Comparison of ENCODE assay signal across 1 cellular context in the genomic region with DNA sequence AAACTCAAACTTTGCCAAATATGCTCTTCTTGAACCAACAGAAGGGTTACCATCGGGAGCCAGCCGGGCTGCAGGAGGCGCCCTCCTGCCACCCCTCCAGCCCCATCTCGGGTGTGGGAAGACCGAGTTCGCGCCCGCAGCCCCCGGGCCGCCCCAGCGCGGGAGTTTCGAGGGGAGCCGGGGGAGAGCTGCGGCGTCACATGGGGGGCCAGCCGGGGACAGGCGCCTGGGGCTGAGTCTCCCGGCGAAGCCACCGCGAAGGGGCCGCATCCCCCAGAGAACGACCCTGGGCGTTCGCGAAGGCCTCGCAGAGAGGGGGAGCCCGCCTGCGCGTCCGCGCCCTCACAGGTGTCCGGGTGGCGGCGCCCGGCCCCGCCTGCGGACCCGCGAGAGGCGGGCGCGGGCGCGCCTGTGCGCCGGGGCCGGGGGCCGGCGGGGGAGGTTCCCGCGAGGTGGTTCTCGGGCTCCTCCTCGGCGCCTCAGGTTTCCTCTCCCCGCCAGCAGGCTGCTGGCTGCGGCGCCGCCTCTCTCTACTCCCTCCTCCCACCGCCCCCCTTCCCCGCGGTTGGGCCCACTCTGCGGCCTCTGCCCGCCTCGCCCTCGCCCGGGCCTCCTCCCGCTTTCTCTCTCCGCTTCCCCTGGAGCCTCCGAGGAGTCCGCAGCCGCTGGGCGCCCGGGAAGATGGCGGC.
TF ChIP-seq lines count a peak whose summit lies in the region.

A gene with protein sequence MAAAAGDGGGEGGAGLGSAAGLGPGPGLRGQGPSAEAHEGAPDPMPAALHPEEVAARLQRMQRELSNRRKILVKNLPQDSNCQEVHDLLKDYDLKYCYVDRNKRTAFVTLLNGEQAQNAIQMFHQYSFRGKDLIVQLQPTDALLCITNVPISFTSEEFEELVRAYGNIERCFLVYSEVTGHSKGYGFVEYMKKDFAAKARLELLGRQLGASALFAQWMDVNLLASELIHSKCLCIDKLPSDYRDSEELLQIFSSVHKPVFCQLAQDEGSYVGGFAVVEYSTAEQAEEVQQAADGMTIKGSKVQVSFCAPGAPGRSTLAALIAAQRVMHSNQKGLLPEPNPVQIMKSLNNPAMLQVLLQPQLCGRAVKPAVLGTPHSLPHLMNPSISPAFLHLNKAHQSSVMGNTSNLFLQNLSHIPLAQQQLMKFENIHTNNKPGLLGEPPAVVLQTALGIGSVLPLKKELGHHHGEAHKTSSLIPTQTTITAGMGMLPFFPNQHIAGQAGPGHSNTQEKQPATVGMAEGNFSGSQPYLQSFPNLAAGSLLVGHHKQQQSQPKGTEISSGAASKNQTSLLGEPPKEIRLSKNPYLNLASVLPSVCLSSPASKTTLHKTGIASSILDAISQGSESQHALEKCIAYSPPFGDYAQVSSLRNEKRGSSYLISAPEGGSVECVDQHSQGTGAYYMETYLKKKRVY (plus strand): TSS at position 584 of the 689 bp plus-strand sequence. CDS start 98 bp downstream, at position 682.

TF ChIP-seq in K562, 482 proteins besides CTCF, POLR2A, EP300 and RAD21 (continued from another document and continues in another):
- TF ChIP-seq ZNF316 (IDR thresholded peaks at IDR 0.05) (no peak), HEY1 (CRISPR knock-in tag; IDR thresholded peaks at IDR 0.05; ENCODE audit: borderline replicate concordance) (no peak), MTF1 (CRISPR knock-in tag; IDR thresholded peaks at IDR 0.05; ENCODE audit: borderline replicate concordance) (no peak), ZNF583 (CRISPR knock-in tag; IDR thresholded peaks at IDR 0.05) (no peak), CHD2 (IDR thresholded peaks at IDR 0.05; ENCODE audit: low read depth, low read length) (no peak), ARHGAP35 (IDR thresholded peaks at IDR 0.05; ENCODE audit: partially characterized antibody) (no peak), ZNF24 (IDR thresholded peaks at IDR 0.05) (0 out of 2 replicates have a peak, but pooled peaks have one; percentile 14), ZKSCAN8 (CRISPR knock-in tag; IDR thresholded peaks at IDR 0.05) (no peak), NFYB (IDR thresholded peaks at IDR 0.05; ENCODE audit: extremely low read depth, insufficient read length) (no peak), CEBPG (CRISPR knock-in tag; IDR thresholded peaks at IDR 0.05) (no peak), CEBPG (tag; conservative IDR thresholded peaks at IDR 0.05 in 1 of 2, IDR thresholded peaks at IDR 0.05 in 1 of 2) (no peak), RFX1 (IDR thresholded peaks at IDR 0.05) (no peak), TBP (optimal IDR thresholded peaks at IDR 0.05; ENCODE audit: low read depth, low read length) (no peak), ZNF184 (CRISPR knock-in tag; IDR thresholded peaks at IDR 0.05) (no peak), SMARCA4 (IDR thresholded peaks at IDR 0.05) (no peak), ZFP36 (IDR thresholded peaks at IDR 0.05; ENCODE audit: low read depth, low read length, partially characterized antibody) (no peak), ATF1 (CRISPR knock-in tag; IDR thresholded peaks at IDR 0.05) (no peak), ATF1 (tag; IDR thresholded peaks at IDR 0.05) (peak; percentile 38), ZNF232 (CRISPR knock-in tag; IDR thresholded peaks at IDR 0.05) (no peak), E2F3 (CRISPR knock-in tag; IDR thresholded peaks at IDR 0.05) (peak; percentile 83), SAFB2 (IDR thresholded peaks at IDR 0.05; ENCODE audit: borderline replicate concordance, low read depth, low read length, severe bottlenecking) (no peak), ZNF561 (CRISPR knock-in tag; conservative IDR thresholded peaks at IDR 0.05) (no peak), HDAC8 (tag; IDR thresholded peaks at IDR 0.05) (no peak), TCFL5 (CRISPR knock-in tag; conservative IDR thresholded peaks at IDR 0.05) (no peak), CXXC5 (CRISPR knock-in tag; IDR thresholded peaks at IDR 0.05) (peak; percentile 83), KDM5B (IDR thresholded peaks at IDR 0.05; ENCODE audit: insufficient replicate concordance, low read depth, low read length) (no peak), NCOA6 (IDR thresholded peaks at IDR 0.05) (no peak), SMARCB1 (IDR thresholded peaks at IDR 0.05; ENCODE audit: insufficient read length, low read depth) (no peak), DNMT1 (IDR thresholded peaks at IDR 0.05) (no peak), PPARD (CRISPR knock-in tag; IDR thresholded peaks at IDR 0.05) (no peak), ZFPM2 (CRISPR knock-in tag; IDR thresholded peaks at IDR 0.05) (no peak), RBM39 (optimal IDR thresholded peaks at IDR 0.05; ENCODE audit: low read depth, low read length) (no peak), XRCC5 (IDR thresholded peaks at IDR 0.05; ENCODE audit: low read depth, low read length) (no peak), NFRKB (IDR thresholded peaks at IDR 0.05; ENCODE audit: low read depth) (no peak), TAF15 (IDR thresholded peaks at IDR 0.05; ENCODE audit: low read depth, low read length) (no peak), NR4A1 (CRISPR knock-in tag; IDR thresholded peaks at IDR 0.05) (no peak), NR4A1 (tag; IDR thresholded peaks at IDR 0.05) (no peak), MED1 (CRISPR knock-in tag; IDR thresholded peaks at IDR 0.05; ENCODE audit: borderline replicate concordance) (no peak), ELF1 (tag; IDR thresholded peaks at IDR 0.05) (no peak), DACH1 (IDR thresholded peaks at IDR 0.05; ENCODE audit: partially characterized antibody) (no peak), SIN3A (IDR thresholded peaks at IDR 0.05; ENCODE audit: borderline replicate concordance in 2 of 2, control insufficient read depth in 1 of 2, low read depth in 2 of 2, low read length in 2 of 2) (no peak), GTF2E2 (tag; IDR thresholded peaks at IDR 0.05) (no peak), ZNF444 (CRISPR knock-in tag; IDR thresholded peaks at IDR 0.05) (no peak), CBFB (CRISPR knock-in tag; IDR thresholded peaks at IDR 0.05) (no peak), CREM (IDR thresholded peaks at IDR 0.05; ENCODE audit: low read depth) (no peak), CBFA2T3 (IDR thresholded peaks at IDR 0.05) (no peak), NCOA4 (IDR thresholded peaks at IDR 0.05; ENCODE audit: partially characterized antibody) (no peak), RBM25 (IDR thresholded peaks at IDR 0.05; ENCODE audit: low read depth, low read length, severe bottlenecking) (no peak), ZNF384 (IDR thresholded peaks at IDR 0.05; ENCODE audit: low read depth, low read length) (no peak), ZNF324 (CRISPR knock-in tag; IDR thresholded peaks at IDR 0.05) (no peak), HSF4 (CRISPR knock-in tag; IDR thresholded peaks at IDR 0.05; ENCODE audit: borderline replicate concordance) (no peak), XRCC4 (IDR thresholded peaks at IDR 0.05; ENCODE audit: extremely low read depth, insufficient read depth, insufficient read length) (no peak), THRAP3 (IDR thresholded peaks at IDR 0.05; ENCODE audit: borderline replicate concordance) (no peak), CEBPB (tag; IDR thresholded peaks at IDR 0.05) (no peak)
- TF ChIP-seq, protein P1, sequence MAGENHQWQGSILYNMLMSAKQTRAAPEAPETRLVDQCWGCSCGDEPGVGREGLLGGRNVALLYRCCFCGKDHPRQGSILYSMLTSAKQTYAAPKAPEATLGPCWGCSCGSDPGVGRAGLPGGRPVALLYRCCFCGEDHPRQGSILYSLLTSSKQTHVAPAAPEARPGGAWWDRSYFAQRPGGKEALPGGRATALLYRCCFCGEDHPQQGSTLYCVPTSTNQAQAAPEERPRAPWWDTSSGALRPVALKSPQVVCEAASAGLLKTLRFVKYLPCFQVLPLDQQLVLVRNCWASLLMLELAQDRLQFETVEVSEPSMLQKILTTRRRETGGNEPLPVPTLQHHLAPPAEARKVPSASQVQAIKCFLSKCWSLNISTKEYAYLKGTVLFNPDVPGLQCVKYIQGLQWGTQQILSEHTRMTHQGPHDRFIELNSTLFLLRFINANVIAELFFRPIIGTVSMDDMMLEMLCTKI (IDR thresholded peaks at IDR 0.05; ENCODE audit: partially characterized antibody), result no peak
- TF ChIP-seq, protein P2, sequence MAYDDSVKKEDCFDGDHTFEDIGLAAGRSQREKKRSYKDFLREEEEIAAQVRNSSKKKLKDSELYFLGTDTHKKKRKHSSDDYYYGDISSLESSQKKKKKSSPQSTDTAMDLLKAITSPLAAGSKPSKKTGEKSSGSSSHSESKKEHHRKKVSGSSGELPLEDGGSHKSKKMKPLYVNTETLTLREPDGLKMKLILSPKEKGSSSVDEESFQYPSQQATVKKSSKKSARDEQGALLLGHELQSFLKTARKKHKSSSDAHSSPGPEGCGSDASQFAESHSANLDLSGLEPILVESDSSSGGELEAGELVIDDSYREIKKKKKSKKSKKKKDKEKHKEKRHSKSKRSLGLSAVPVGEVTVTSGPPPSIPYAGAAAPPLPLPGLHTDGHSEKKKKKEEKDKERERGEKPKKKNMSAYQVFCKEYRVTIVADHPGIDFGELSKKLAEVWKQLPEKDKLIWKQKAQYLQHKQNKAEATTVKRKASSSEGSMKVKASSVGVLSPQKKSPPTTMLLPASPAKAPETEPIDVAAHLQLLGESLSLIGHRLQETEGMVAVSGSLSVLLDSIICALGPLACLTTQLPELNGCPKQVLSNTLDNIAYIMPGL (CRISPR knock-in tag; IDR thresholded peaks at IDR 0.05), result no peak
- TF ChIP-seq, protein P3, sequence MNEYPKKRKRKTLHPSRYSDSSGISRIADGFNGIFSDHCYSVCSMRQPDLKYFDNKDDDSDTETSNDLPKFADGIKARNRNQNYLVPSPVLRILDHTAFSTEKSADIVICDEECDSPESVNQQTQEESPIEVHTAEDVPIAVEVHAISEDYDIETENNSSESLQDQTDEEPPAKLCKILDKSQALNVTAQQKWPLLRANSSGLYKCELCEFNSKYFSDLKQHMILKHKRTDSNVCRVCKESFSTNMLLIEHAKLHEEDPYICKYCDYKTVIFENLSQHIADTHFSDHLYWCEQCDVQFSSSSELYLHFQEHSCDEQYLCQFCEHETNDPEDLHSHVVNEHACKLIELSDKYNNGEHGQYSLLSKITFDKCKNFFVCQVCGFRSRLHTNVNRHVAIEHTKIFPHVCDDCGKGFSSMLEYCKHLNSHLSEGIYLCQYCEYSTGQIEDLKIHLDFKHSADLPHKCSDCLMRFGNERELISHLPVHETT (CRISPR knock-in tag; conservative IDR thresholded peaks at IDR 0.05 in 1 of 2, IDR thresholded peaks at IDR 0.05 in 1 of 2), result no peak; a peak in 1 of 4 replicates
- TF ChIP-seq, protein P4, sequence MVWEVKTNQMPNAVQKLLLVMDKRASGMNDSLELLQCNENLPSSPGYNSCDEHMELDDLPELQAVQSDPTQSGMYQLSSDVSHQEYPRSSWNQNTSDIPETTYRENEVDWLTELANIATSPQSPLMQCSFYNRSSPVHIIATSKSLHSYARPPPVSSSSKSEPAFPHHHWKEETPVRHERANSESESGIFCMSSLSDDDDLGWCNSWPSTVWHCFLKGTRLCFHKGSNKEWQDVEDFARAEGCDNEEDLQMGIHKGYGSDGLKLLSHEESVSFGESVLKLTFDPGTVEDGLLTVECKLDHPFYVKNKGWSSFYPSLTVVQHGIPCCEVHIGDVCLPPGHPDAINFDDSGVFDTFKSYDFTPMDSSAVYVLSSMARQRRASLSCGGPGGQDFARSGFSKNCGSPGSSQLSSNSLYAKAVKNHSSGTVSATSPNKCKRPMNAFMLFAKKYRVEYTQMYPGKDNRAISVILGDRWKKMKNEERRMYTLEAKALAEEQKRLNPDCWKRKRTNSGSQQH (CRISPR knock-in tag; IDR thresholded peaks at IDR 0.05), result no peak
- TF ChIP-seq, protein P5, sequence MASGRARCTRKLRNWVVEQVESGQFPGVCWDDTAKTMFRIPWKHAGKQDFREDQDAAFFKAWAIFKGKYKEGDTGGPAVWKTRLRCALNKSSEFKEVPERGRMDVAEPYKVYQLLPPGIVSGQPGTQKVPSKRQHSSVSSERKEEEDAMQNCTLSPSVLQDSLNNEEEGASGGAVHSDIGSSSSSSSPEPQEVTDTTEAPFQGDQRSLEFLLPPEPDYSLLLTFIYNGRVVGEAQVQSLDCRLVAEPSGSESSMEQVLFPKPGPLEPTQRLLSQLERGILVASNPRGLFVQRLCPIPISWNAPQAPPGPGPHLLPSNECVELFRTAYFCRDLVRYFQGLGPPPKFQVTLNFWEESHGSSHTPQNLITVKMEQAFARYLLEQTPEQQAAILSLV (tag; IDR thresholded peaks at IDR 0.05), result no peak
- TF ChIP-seq, protein P6, sequence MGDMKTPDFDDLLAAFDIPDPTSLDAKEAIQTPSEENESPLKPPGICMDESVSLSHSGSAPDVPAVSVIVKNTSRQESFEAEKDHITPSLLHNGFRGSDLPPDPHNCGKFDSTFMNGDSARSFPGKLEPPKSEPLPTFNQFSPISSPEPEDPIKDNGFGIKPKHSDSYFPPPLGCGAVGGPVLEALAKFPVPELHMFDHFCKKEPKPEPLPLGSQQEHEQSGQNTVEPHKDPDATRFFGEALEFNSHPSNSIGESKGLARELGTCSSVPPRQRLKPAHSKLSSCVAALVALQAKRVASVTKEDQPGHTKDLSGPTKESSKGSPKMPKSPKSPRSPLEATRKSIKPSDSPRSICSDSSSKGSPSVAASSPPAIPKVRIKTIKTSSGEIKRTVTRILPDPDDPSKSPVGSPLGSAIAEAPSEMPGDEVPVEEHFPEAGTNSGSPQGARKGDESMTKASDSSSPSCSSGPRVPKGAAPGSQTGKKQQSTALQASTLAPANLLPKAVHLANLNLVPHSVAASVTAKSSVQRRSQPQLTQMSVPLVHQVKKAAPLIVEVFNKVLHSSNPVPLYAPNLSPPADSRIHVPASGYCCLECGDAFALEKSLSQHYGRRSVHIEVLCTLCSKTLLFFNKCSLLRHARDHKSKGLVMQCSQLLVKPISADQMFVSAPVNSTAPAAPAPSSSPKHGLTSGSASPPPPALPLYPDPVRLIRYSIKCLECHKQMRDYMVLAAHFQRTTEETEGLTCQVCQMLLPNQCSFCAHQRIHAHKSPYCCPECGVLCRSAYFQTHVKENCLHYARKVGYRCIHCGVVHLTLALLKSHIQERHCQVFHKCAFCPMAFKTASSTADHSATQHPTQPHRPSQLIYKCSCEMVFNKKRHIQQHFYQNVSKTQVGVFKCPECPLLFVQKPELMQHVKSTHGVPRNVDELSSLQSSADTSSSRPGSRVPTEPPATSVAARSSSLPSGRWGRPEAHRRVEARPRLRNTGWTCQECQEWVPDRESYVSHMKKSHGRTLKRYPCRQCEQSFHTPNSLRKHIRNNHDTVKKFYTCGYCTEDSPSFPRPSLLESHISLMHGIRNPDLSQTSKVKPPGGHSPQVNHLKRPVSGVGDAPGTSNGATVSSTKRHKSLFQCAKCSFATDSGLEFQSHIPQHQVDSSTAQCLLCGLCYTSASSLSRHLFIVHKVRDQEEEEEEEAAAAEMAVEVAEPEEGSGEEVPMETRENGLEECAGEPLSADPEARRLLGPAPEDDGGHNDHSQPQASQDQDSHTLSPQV (IDR thresholded peaks at IDR 0.05), result no peak
- TF ChIP-seq, protein P7, sequence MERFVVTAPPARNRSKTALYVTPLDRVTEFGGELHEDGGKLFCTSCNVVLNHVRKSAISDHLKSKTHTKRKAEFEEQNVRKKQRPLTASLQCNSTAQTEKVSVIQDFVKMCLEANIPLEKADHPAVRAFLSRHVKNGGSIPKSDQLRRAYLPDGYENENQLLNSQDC (CRISPR knock-in tag; IDR thresholded peaks at IDR 0.05), result no peak
